ENCODE assay signal across 1 cellular context in genomic region chr1:54052934-54053744, GRCh38.
A peak's percentile ranks its signal among the peaks of the same experiment; 100 is the strongest.
TF ChIP-seq lines count a peak whose summit lies in the region.

TCEANC2 (plus strand) TSS chr1:54053608; CDS start chr1:54054423, 815 bp downstream.
TMEM59 (minus strand) TSS chr1:54053204; CDS start chr1:54053188, 16 bp downstream.

TF ChIP-seq in HepG2, 621 proteins besides CTCF, POLR2A, EP300 and RAD21 (continued from another document and continues in another):
- TF ChIP-seq ZNF580 (CRISPR knock-in tag; IDR thresholded peaks at IDR 0.05; ENCODE audit: borderline replicate concordance, low read depth): peak; percentile 81; the same call in 1 of the 2 replicates
- TF ChIP-seq ZBTB37 (CRISPR knock-in tag; IDR thresholded peaks at IDR 0.05): no peak
- peak; percentile 99 for TF ChIP-seq ZNF143 (CRISPR knock-in tag; IDR thresholded peaks at IDR 0.05)
- TF ChIP-seq ZNF253 (CRISPR knock-in tag; IDR thresholded peaks at IDR 0.05; ENCODE audit: borderline replicate concordance): no peak
- no peak for TF ChIP-seq SRSF9 (IDR thresholded peaks at IDR 0.05; ENCODE audit: borderline replicate concordance, insufficient read depth, low read depth, low read length, poor library complexity, severe bottlenecking)
- TF ChIP-seq FOXJ3 (CRISPR knock-in tag; IDR thresholded peaks at IDR 0.05; ENCODE audit: borderline replicate concordance): no peak
- peak; percentile 68; the same call in 1 of the 2 replicates for TF ChIP-seq ZNF605 (CRISPR knock-in tag; IDR thresholded peaks at IDR 0.05)
- TF ChIP-seq ATF1 (CRISPR knock-in tag; IDR thresholded peaks at IDR 0.05): peak; percentile 63; the same call in 1 of the 2 replicates
- peak; percentile 84 for TF ChIP-seq SAP130 (CRISPR knock-in tag; IDR thresholded peaks at IDR 0.05; ENCODE audit: low read depth)
- no peak; the same call in 1 of the 2 replicates for TF ChIP-seq MTERF4 (CRISPR knock-in tag; IDR thresholded peaks at IDR 0.05)
- no peak for TF ChIP-seq ZNF615 (CRISPR knock-in tag; IDR thresholded peaks at IDR 0.05; ENCODE audit: borderline replicate concordance)
- peak; percentile 92 for TF ChIP-seq TGIF2 (CRISPR knock-in tag; IDR thresholded peaks at IDR 0.05)
- TF ChIP-seq ZBTB49 (CRISPR knock-in tag; IDR thresholded peaks at IDR 0.05; ENCODE audit: borderline replicate concordance): no peak
- peak; percentile 82; the same call in 1 of the 2 replicates for TF ChIP-seq TFDP1 (CRISPR knock-in tag; IDR thresholded peaks at IDR 0.05; ENCODE audit: borderline replicate concordance)
- no peak for TF ChIP-seq NFATC3 (CRISPR knock-in tag; IDR thresholded peaks at IDR 0.05)
- TF ChIP-seq NONO (IDR thresholded peaks at IDR 0.05): no peak
- peak; percentile 59; the same call in 1 of the 2 replicates for TF ChIP-seq NONO (CRISPR knock-in tag; conservative IDR thresholded peaks at IDR 0.05)
- TF ChIP-seq EZH2 (conservative IDR thresholded peaks at IDR 0.05; ENCODE audit: low read depth, low read length): no peak
- peak; percentile 92 for TF ChIP-seq ELF1 (CRISPR knock-in tag; IDR thresholded peaks at IDR 0.05)
- no peak for TF ChIP-seq MIXL1 (CRISPR knock-in tag; IDR thresholded peaks at IDR 0.05)
- peak; percentile 54; the same call in 1 of the 2 replicates for TF ChIP-seq PHF8 (CRISPR knock-in tag; IDR thresholded peaks at IDR 0.05)
- no peak for TF ChIP-seq ZNF224 (CRISPR knock-in tag; IDR thresholded peaks at IDR 0.05)
- TF ChIP-seq SRSF4 (IDR thresholded peaks at IDR 0.05; ENCODE audit: low read depth, low read length, poor library complexity, severe bottlenecking): no peak
- TF ChIP-seq ZNF362 (CRISPR knock-in tag; IDR thresholded peaks at IDR 0.05; ENCODE audit: borderline replicate concordance): no peak
- TF ChIP-seq PREB (CRISPR knock-in tag; IDR thresholded peaks at IDR 0.05): no peak
- no peak for TF ChIP-seq ZFP90 (CRISPR knock-in tag; IDR thresholded peaks at IDR 0.05; ENCODE audit: borderline replicate concordance)
- TF ChIP-seq MTA3 (CRISPR knock-in tag; IDR thresholded peaks at IDR 0.05): no peak
- TF ChIP-seq MYC (CRISPR knock-in tag; IDR thresholded peaks at IDR 0.05; ENCODE audit: borderline replicate concordance): peak; percentile 53; the same call in 1 of the 2 replicates
- no peak for TF ChIP-seq ZNF800 (CRISPR knock-in tag; IDR thresholded peaks at IDR 0.05)
- TF ChIP-seq TFAP4 (IDR thresholded peaks at IDR 0.05; ENCODE audit: borderline replicate concordance, low read depth): peak; percentile 58; the same call in 1 of the 2 replicates
- no peak for TF ChIP-seq MIER2 (CRISPR knock-in tag; IDR thresholded peaks at IDR 0.05)
- TF ChIP-seq RBAK (CRISPR knock-in tag; IDR thresholded peaks at IDR 0.05): no peak
- TF ChIP-seq BORCS8-MEF2B (CRISPR knock-in tag; IDR thresholded peaks at IDR 0.05): 0 out of 2 replicates have a peak, but pooled peaks have one; percentile 5
- TF ChIP-seq RBFOX2 (IDR thresholded peaks at IDR 0.05; ENCODE audit: low read depth, low read length): peak; percentile 69
- no peak for TF ChIP-seq DPF2 (CRISPR knock-in tag; IDR thresholded peaks at IDR 0.05; ENCODE audit: borderline replicate concordance, low read depth)
- no peak for TF ChIP-seq JUNB (CRISPR knock-in tag; IDR thresholded peaks at IDR 0.05; ENCODE audit: borderline replicate concordance)
- no peak for TF ChIP-seq RELA (CRISPR knock-in tag; IDR thresholded peaks at IDR 0.05)
- TF ChIP-seq ELF3 (CRISPR knock-in tag; IDR thresholded peaks at IDR 0.05): peak; percentile 91
- TF ChIP-seq ZNF572 (CRISPR knock-in tag; IDR thresholded peaks at IDR 0.05): no peak
- no peak for TF ChIP-seq HINFP (CRISPR knock-in tag; IDR thresholded peaks at IDR 0.05; ENCODE audit: low read depth)
- TF ChIP-seq POGK (CRISPR knock-in tag; conservative IDR thresholded peaks at IDR 0.05): peak; percentile 58; the same call in 1 of the 2 replicates
- TF ChIP-seq U2AF1 (optimal IDR thresholded peaks at IDR 0.05; ENCODE audit: low read depth, low read length): peak; percentile 79
- TF ChIP-seq FOSL1 (CRISPR knock-in tag; IDR thresholded peaks at IDR 0.05; ENCODE audit: borderline replicate concordance): no peak
- TF ChIP-seq ARID2 (CRISPR knock-in tag; IDR thresholded peaks at IDR 0.05; ENCODE audit: borderline replicate concordance): no peak
- 0 out of 2 replicates have a peak, but pooled peaks have one; percentile 12 for TF ChIP-seq MAF1 (CRISPR knock-in tag; IDR thresholded peaks at IDR 0.05; ENCODE audit: borderline replicate concordance)
- peak; percentile 17; the same call in 1 of the 2 replicates for TF ChIP-seq ZNF430 (CRISPR knock-in tag; IDR thresholded peaks at IDR 0.05)
- no peak for TF ChIP-seq STAT5B (CRISPR knock-in tag; IDR thresholded peaks at IDR 0.05)
- TF ChIP-seq ZNF879 (CRISPR knock-in tag; IDR thresholded peaks at IDR 0.05): no peak
- no peak for TF ChIP-seq ZNF256 (CRISPR knock-in tag; conservative IDR thresholded peaks at IDR 0.05)
- 0 out of 2 replicates have a peak, but pooled peaks have one; percentile 8 for TF ChIP-seq FOXA3 (CRISPR knock-in tag; IDR thresholded peaks at IDR 0.05)
- TF ChIP-seq ZFY (CRISPR knock-in tag; IDR thresholded peaks at IDR 0.05): peak; percentile 58; the same call in 1 of the 2 replicates
- no peak for TF ChIP-seq ZNF781 (CRISPR knock-in tag; IDR thresholded peaks at IDR 0.05; ENCODE audit: borderline replicate concordance, not compliant biosample characterization)
- TF ChIP-seq DR1 (CRISPR knock-in tag; IDR thresholded peaks at IDR 0.05): peak; percentile 50; the same call in 1 of the 2 replicates
- TF ChIP-seq CCDC6 (CRISPR knock-in tag; IDR thresholded peaks at IDR 0.05): no peak
- peak; percentile 83 for TF ChIP-seq GATAD1 (CRISPR knock-in tag; IDR thresholded peaks at IDR 0.05)
- TF ChIP-seq SOX13 (IDR thresholded peaks at IDR 0.05): no peak
- TF ChIP-seq SOX13 (CRISPR knock-in tag; conservative IDR thresholded peaks at IDR 0.05 in 1 of 2, IDR thresholded peaks at IDR 0.05 in 1 of 2): no peak
- peak; percentile 56; the same call in 1 of the 2 replicates for TF ChIP-seq ARNT2 (CRISPR knock-in tag; IDR thresholded peaks at IDR 0.05; ENCODE audit: low read depth)
